In the genomic region with DNA sequence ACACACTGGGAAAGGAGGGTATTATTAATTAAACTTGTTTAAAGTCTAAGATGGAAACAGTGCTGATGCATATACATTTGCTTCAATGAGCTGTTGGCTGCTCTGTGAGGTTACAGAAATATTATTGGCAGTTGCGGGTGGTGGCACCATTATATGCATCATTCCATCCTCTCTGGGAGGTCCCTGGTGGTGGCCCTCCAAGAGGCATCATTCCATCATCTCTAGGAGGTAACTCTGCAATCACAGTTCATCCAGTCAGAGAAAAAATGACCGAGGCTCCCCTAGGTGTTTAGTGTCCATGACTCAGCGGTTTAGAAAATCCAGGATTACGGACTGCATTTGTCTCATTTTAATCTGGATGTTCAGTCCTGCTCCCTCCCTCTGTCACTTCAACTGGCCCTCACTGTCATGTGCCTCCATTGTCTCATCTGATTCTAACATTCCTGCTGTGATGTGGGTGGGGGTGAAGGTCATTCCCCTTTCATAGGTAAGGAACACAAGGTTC, we compare ENCODE assay signal across 2 cellular contexts.
TF ChIP-seq lines count a peak whose summit lies in the region.

No MANE protein-coding gene starts in this region.

TF ChIP-seq in HepG2, 621 proteins besides CTCF, POLR2A, EP300 and RAD21:
- TF ChIP-seq ZBTB3 (CRISPR knock-in tag; IDR thresholded peaks at IDR 0.05; ENCODE audit: borderline replicate concordance, low read depth): no peak
- TF ChIP-seq MAFK (conservative IDR thresholded peaks at IDR 0.05 in 1 of 2, IDR thresholded peaks at IDR 0.05 in 1 of 2; ENCODE audit: low read length in 2 of 2): peak in 1 of 2 experiments; percentile 44; a peak in 2 of 4 replicates
- TF ChIP-seq, protein P1, sequence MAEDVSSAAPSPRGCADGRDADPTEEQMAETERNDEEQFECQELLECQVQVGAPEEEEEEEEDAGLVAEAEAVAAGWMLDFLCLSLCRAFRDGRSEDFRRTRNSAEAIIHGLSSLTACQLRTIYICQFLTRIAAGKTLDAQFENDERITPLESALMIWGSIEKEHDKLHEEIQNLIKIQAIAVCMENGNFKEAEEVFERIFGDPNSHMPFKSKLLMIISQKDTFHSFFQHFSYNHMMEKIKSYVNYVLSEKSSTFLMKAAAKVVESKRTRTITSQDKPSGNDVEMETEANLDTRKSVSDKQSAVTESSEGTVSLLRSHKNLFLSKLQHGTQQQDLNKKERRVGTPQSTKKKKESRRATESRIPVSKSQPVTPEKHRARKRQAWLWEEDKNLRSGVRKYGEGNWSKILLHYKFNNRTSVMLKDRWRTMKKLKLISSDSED (CRISPR knock-in tag; IDR thresholded peaks at IDR 0.05): no peak
- TF ChIP-seq FOXK2 (IDR thresholded peaks at IDR 0.05): no peak
- TF ChIP-seq, protein P2, sequence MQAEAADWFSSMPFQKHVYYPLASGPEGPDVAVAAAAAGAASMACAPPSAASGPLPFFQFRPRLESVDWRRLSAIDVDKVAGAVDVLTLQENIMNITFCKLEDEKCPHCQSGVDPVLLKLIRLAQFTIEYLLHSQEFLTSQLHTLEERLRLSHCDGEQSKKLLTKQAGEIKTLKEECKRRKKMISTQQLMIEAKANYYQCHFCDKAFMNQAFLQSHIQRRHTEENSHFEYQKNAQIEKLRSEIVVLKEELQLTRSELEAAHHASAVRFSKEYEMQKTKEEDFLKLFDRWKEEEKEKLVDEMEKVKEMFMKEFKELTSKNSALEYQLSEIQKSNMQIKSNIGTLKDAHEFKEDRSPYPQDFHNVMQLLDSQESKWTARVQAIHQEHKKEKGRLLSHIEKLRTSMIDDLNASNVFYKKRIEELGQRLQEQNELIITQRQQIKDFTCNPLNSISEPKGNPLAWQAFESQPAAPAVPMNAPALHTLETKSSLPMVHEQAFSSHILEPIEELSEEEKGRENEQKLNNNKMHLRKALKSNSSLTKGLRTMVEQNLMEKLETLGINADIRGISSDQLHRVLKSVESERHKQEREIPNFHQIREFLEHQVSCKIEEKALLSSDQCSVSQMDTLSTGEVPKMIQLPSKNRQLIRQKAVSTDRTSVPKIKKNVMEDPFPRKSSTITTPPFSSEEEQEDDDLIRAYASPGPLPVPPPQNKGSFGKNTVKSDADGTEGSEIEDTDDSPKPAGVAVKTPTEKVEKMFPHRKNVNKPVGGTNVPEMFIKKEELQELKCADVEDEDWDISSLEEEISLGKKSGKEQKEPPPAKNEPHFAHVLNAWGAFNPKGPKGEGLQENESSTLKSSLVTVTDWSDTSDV (CRISPR knock-in tag; IDR thresholded peaks at IDR 0.05): no peak
- TF ChIP-seq NFE2L2 (IDR thresholded peaks at IDR 0.05; ENCODE audit: low read length): peak; percentile 84
- no peak for TF ChIP-seq ZNF354B (CRISPR knock-in tag; IDR thresholded peaks at IDR 0.05)
- TF ChIP-seq ZNF10 (CRISPR knock-in tag; IDR thresholded peaks at IDR 0.05; ENCODE audit: borderline replicate concordance, low read depth): no peak

TF ChIP-seq in K562, 482 proteins besides CTCF, POLR2A, EP300 and RAD21:
- peak; percentile 42; the same call in 1 of the 2 replicates for TF ChIP-seq NFE2L1 (tag; IDR thresholded peaks at IDR 0.05; ENCODE audit: borderline replicate concordance, low read depth)
- peak; percentile 64 for TF ChIP-seq NFE2 (IDR thresholded peaks at IDR 0.05; ENCODE audit: low read depth)
- TF ChIP-seq POU5F1 (IDR thresholded peaks at IDR 0.05; ENCODE audit: borderline replicate concordance, low read depth, low read length, partially characterized antibody): no peak
- TF ChIP-seq BRD9 (IDR thresholded peaks at IDR 0.05; ENCODE audit: low read depth, partially characterized antibody): no peak
- 0 out of 2 replicates have a peak, but pooled peaks have one; percentile 11 for TF ChIP-seq MAFF (IDR thresholded peaks at IDR 0.05; ENCODE audit: low read length)
- TF ChIP-seq BHLHE40 (IDR thresholded peaks at IDR 0.05; ENCODE audit: low read length): no peak
- peak; percentile 72 for TF ChIP-seq MAFG (tag; conservative IDR thresholded peaks at IDR 0.05)
- TF ChIP-seq C11orf30 (IDR thresholded peaks at IDR 0.05; ENCODE audit: low read depth): peak; percentile 42; the same call in 1 of the 2 replicates
- TF ChIP-seq RBFOX2 (IDR thresholded peaks at IDR 0.05; ENCODE audit: low read depth, low read length): no peak
